Comparison of ENCODE assay signal across 13 cellular contexts in genomic region chr15:74406517-74406916, GRCh38. TPM values are rescaled to one million over a fixed set of nuclear protein-coding genes. Genes with fewer than 3 reads are reported as not detected.
DNase-seq lines count a peak whose midpoint lies in the region; ATAC-seq and TF ChIP-seq lines count a peak whose summit lies in the region.
"Had no signal": no experiment of that assay in that cellular context is flagged by ENCODE, and none has a peak within 500 bp of the region (broad histone marks: within the 10 kb centered on the region; RNA-seq: fewer than 3 reads in every experiment).

No MANE protein-coding gene starts in this region.

- H3K27ac ChIP-seq in GM23248 (peak overlapping the region; percentile 84), RWPE2 (ENCODE audit: poor library complexity, severe bottlenecking) (peak overlapping the region; percentile 78), epithelial cell of prostate (peak overlapping the region; percentile 80)
- H3K27ac ChIP-seq: thyroid gland had no signal

- H3K4me3 ChIP-seq in GM23248 (no peak overlapping the region), RWPE2 (ENCODE audit: severe bottlenecking) (no peak overlapping the region), skeletal muscle satellite cell (ENCODE audit: low read length) (peak overlapping the region; percentile 6)
- H3K4me3 ChIP-seq: thyroid gland had no signal

- H2AFZ ChIP-seq in GM23248 = no peak overlapping the region

- H3K27me3 ChIP-seq in GM23248 (replicated peaks; ENCODE audit: insufficient read depth) (no peaks in the 10 kb centered on the region), RWPE2 (ENCODE audit: insufficient read depth, poor library complexity, severe bottlenecking) (no peaks in the 10 kb centered on the region), skeletal muscle satellite cell (ENCODE audit: control insufficient read depth, insufficient read depth, low read length) (no peaks in the 10 kb centered on the region)
- H3K27me3 ChIP-seq: thyroid gland had no signal

- H3K4me1 ChIP-seq in GM23248 (ENCODE audit: insufficient read depth) (peaks cover 50% of the 10 kb centered on the region), RWPE2 (ENCODE audit: insufficient read depth, poor library complexity, severe bottlenecking) (peaks cover 14% of the 10 kb centered on the region), skeletal muscle satellite cell (ENCODE audit: control insufficient read depth, insufficient read depth, low read length) (peaks cover 51% of the 10 kb centered on the region)
- H3K4me1 ChIP-seq: thyroid gland had no signal

- H3F3A ChIP-seq in GM23248 (ENCODE audit: insufficient read depth) = peaks cover 64% of the 10 kb centered on the region

- in situ Hi-C loops in GM23248 (cut with MboI) = no loop called here

- 97 to 98% methylated on average over 4 of the region's 4 CpGs for WGBS in GM23248 (ENCODE audit: low coverage in 1 of 2, low lambda C conversion rate in 2 of 2, missing lambda C conversion rate in 2 of 2), 2 experiments

- ATAC-seq in RWPE2 (ENCODE audit: low read depth) (no peak), GM21529 (IDR thresholded peaks at IDR 0.05; ENCODE audit: unreplicated experiment) (no peak), HG02870 (IDR thresholded peaks at IDR 0.05; ENCODE audit: unreplicated experiment) (no peak), GM21717 (IDR thresholded peaks at IDR 0.05; ENCODE audit: unreplicated experiment) (no peak), GM18520 (IDR thresholded peaks at IDR 0.05; ENCODE audit: unreplicated experiment) (no peak)

- no peak for TF ChIP-seq CTCF in RWPE2 (IDR thresholded peaks at IDR 0.05; ENCODE audit: poor library complexity, severe bottlenecking)

- H3K4me2 ChIP-seq in GM23248 (ENCODE audit: unreplicated experiment) = peak overlapping the region; percentile 58
- H3K4me2 ChIP-seq in skeletal muscle satellite cell (ENCODE audit: low read length) = peak overlapping the region; percentile 42

- H3K79me2 ChIP-seq in GM23248 (ENCODE audit: insufficient read depth) = 0 out of 2 replicates have a peak, but pooled peaks cover under 1% of the 10 kb centered on the region

- H4K20me1 ChIP-seq in GM23248 (ENCODE audit: insufficient read depth) = no peaks in the 10 kb centered on the region

- H3K9me2 ChIP-seq in GM23248 (ENCODE audit: insufficient read depth) = no peaks in the 10 kb centered on the region

- H3K9ac ChIP-seq in GM23248 = peak overlapping the region; percentile 67
- H3K9ac ChIP-seq in skeletal muscle satellite cell (ENCODE audit: low read depth, low read length) = peak overlapping the region; percentile 69

- H3K9me3 ChIP-seq in GM23248 (ENCODE audit: low read depth) = no peaks in the 10 kb centered on the region
- no peaks in the 10 kb centered on the region for H3K9me3 ChIP-seq in RWPE2 (ENCODE audit: severe bottlenecking)
- H3K9me3 ChIP-seq in skeletal muscle satellite cell (replicated peaks; ENCODE audit: low read length) = no peaks in the 10 kb centered on the region
- H3K9me3 ChIP-seq: thyroid gland had no signal

- H3K36me3 ChIP-seq in GM23248 (ENCODE audit: low read depth) (no peaks in the 10 kb centered on the region), RWPE2 (ENCODE audit: low read depth) (peaks cover 16% of the 10 kb centered on the region), skeletal muscle satellite cell (ENCODE audit: insufficient read depth, low read length) (peaks cover 28% of the 10 kb centered on the region)
- H3K36me3 ChIP-seq: thyroid gland had no signal

- DNase-seq in GM23248 (no peak), RWPE2 (ENCODE audit: low spot score) (no peak), epithelial cell of prostate (ENCODE audit: low read depth, low spot score) (no peak)
- DNase-seq: activated CD4-positive, alpha-beta memory T cell treated with anti-CD3 and anti-CD28 coated beads for 36 hours; activated gamma-delta T cell treated with Interleukin-2 at 50 U/mL for 16 hours; NCI-H2107; thyroid gland had no signal

RNA-seq across cellular contexts. Expression of gene SEMA7A, which starts 27.2 kb away (rescaled TPM):
- 132 and 151 TPM in 2 replicates for total RNA-seq in GM23248 (2014; rRNA removed; shearing (Covaris generic))
- 41.2 and 42.3 TPM in 2 replicates for polyA plus RNA-seq in GM23248 (2016; fragmentation: Nextera tagmentation; extraction: Ambion mirVana)
- total RNA-seq in skeletal muscle satellite cell (2012; rRNA removed) = 44.1 and 94.4 TPM in 2 replicates

RNA-seq across cellular contexts. Expression of gene CYP11A1, which starts 39.1 kb away (rescaled TPM):
- total RNA-seq in GM23248 (2014; rRNA removed; shearing (Covaris generic)) = 0.25 and 0.32 TPM in 2 replicates
- polyA plus RNA-seq in GM23248 (2016; fragmentation: Nextera tagmentation; extraction: Ambion mirVana) = 1.2 and 1.9 TPM in 2 replicates
- total RNA-seq in skeletal muscle satellite cell (2012; rRNA removed) = 0.87 and 1.3 TPM in 2 replicates
- polyA plus RNA-seq: CD14-positive monocyte had no signal

RNA-seq across cellular contexts. Expression of gene UBL7, which starts 54.4 kb away (rescaled TPM):
- total RNA-seq in GM23248 (2014; rRNA removed; shearing (Covaris generic)) = 70.4 and 74.2 TPM in 2 replicates
- polyA plus RNA-seq in GM23248 (2016; fragmentation: Nextera tagmentation; extraction: Ambion mirVana) = 78.6 and 79.1 TPM in 2 replicates
- total RNA-seq in skeletal muscle satellite cell (2012; rRNA removed) = 37.0 and 43.7 TPM in 2 replicates
